8 cellular contexts compared by ENCODE assay signal in the genomic region with DNA sequence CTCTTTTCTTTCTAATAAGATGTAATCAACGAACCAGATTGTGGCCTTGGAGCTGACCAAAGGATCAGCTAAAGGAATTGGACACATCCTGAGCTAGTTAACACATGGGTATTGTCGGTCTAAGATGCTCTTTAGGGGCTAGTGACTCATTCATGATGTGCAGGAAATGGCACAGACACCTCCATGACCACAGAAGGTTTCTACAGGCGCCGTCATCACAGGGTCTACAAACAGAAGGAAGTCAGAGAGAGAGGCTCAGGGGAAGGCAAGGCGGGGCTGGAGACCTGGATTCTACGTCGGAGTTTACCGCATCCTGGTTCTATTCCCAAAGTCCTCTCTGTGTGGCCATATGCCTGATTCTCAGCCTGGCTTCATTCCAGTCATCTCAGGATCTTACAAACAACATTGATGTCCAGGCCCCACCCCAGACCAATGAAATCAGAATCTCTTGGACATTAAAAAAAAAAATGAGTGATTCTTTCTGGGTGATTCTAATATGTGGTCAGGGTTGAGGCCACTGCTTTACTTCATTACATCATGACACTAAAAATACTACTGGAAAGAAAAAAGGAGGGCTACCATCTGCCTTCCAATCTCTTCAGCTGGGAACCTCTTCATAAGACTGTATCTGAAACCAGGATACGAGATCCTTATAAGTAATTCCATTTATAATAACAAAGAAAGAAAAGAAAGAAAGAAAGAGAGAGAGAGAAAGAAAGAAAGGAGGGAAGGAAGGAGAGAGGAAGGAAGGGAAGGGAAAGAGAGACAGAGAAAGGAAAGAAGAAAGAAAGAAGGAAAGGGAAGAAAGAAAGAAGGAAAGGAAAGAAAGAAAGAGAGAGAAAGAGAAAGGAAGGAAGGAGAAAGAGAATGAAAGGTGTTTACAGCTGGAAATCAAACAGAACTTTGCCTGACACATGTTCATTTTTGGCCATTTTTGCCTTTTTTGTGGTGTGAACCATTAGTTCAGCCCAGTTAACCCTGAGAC. TPM values are rescaled to one million over a fixed set of nuclear protein-coding genes. Genes with fewer than 3 reads are reported as not detected.
DNase-seq lines count a peak whose midpoint lies in the region; ATAC-seq, FAIRE-seq and TF ChIP-seq lines count a peak whose summit lies in the region.

No MANE protein-coding gene starts in this region.

- intact Hi-C loops in PC-9 (cut with micrococcal nuclease; ENCODE audit: unreplicated experiment) = no loop called here

- peaks cover 41% of the 10 kb centered on the region for H3K4me1 Mint-ChIP-seq in astrocyte (ENCODE audit: low read depth, unreplicated experiment)

- H3K27me3 Mint-ChIP-seq in astrocyte (ENCODE audit: low read depth, unreplicated experiment) = no peaks in the 10 kb centered on the region

- CTCF ChIA-PET in PC-9 (lab: Charles Lee) = no interaction called here

- no peaks in the 10 kb centered on the region for H4K20me1 ChIP-seq in astrocyte (ENCODE audit: insufficient read depth, low read length)
- H4K20me1 ChIP-seq in PC-9 (ENCODE audit: insufficient read depth) = no peaks in the 10 kb centered on the region

- H2AFZ ChIP-seq in astrocyte (ENCODE audit: low read depth, low read length) (no peak overlapping the region), neuronal stem cell (ENCODE audit: low read length) (no peak overlapping the region), PC-9 (no peak overlapping the region)

- BruUV-seq in PC-9 (replicated peaks; lab: Mats Ljungman, UMichigan) = no TSS peak

- H3K27ac ChIP-seq in astrocyte (ENCODE audit: low read depth, low read length) = peak overlapping the region; percentile 75
- H3K27ac ChIP-seq in neuronal stem cell (replicated peaks; ENCODE audit: low read length) = no peak overlapping the region
- H3K27ac ChIP-seq in PC-9 = no peak overlapping the region

- H3K4me1 ChIP-seq in astrocyte (ENCODE audit: insufficient read depth, low read length) (peaks cover 34% of the 10 kb centered on the region), neuronal stem cell (ENCODE audit: control insufficient read depth in 2 of 2, insufficient read depth in 1 of 2, low read depth in 1 of 2, low read length in 2 of 2) (no peaks in the 10 kb centered on the region), PC-9 (replicated peaks; ENCODE audit: insufficient read depth) (no peaks in the 10 kb centered on the region)

- H3K4ac ChIP-seq in neuronal stem cell (ENCODE audit: low read length) = no peak overlapping the region

- no peaks in the 10 kb centered on the region for H3K79me1 ChIP-seq in neuronal stem cell (ENCODE audit: low read depth, low read length)

- H3K4me3 ChIP-seq in astrocyte (ENCODE audit: insufficient read depth, low read depth, low read length) (no peak overlapping the region), neuronal stem cell (ENCODE audit: low read length in 2 of 2) (no peak overlapping the region), PC-9 (no peak overlapping the region)

- no peak overlapping the region for H2BK5ac ChIP-seq in neuronal stem cell (ENCODE audit: low read length)

- no peak overlapping the region for H2BK12ac ChIP-seq in neuronal stem cell (ENCODE audit: low read length)

- no peak overlapping the region for H3K14ac ChIP-seq in neuronal stem cell (ENCODE audit: low read length)

- peak; percentile 93 for FAIRE-seq in astrocyte (lab: Jason Lieb, UNC)

- ATAC-seq in GM18502 (IDR thresholded peaks at IDR 0.05; ENCODE audit: poor library complexity, unreplicated experiment) (peak; percentile 82), HG02938 (IDR thresholded peaks at IDR 0.05; ENCODE audit: unreplicated experiment) (peak; percentile 82)

- H2BK15ac ChIP-seq in neuronal stem cell (ENCODE audit: low read length) = no peak overlapping the region

- H4K8ac ChIP-seq in neuronal stem cell (ENCODE audit: low read depth, low read length) = no peak overlapping the region

- peak overlapping the region; percentile 1 for H3K4me3 Mint-ChIP-seq in astrocyte (ENCODE audit: unreplicated experiment)

- H3K23ac ChIP-seq in neuronal stem cell (ENCODE audit: low read depth, low read length, poor library complexity) = no peak overlapping the region

- H3K18ac ChIP-seq in neuronal stem cell (ENCODE audit: low read length) = no peak overlapping the region

- H3F3A ChIP-seq in PC-9 (ENCODE audit: insufficient read depth, low read depth) = no peaks in the 10 kb centered on the region

- peak overlapping the region; percentile 99 for H3K27ac Mint-ChIP-seq in astrocyte (ENCODE audit: unreplicated experiment)

- H3K27me3 ChIP-seq in astrocyte (ENCODE audit: insufficient read depth, low read length) (no peaks in the 10 kb centered on the region), neuronal stem cell (ENCODE audit: control insufficient read depth in 3 of 3, insufficient read depth in 3 of 3, low read depth in 1 of 3, low read length in 3 of 3) (no peaks in the 10 kb centered on the region), PC-9 (ENCODE audit: insufficient read depth, low read depth) (peaks cover 4% of the 10 kb centered on the region; the same call in 1 of the 2 replicates)

- peak; percentile 46 for DNase-seq in T follicular helper cell (ENCODE audit: low read depth)
- DNase-seq in astrocyte (ENCODE audit: low read depth) = peak; percentile 100
- DNase-seq in stimulated activated CD4-positive, alpha-beta T cell treated with anti-CD3 and anti-CD28 coated beads, Interleukin-1b, Interleukin-23, amount 100 ng/mL, for 4 hours (ENCODE audit: low read depth in 2 of 2) = peak; percentile 19 to 57
- no peak for DNase-seq in neuronal stem cell (ENCODE audit: low spot score)
- DNase-seq in HT-29 (ENCODE audit: low spot score) = no peak
- no peak for DNase-seq in PC-9

- H3K9ac ChIP-seq in astrocyte (ENCODE audit: low read length) (peak overlapping the region; percentile 52), neuronal stem cell (ENCODE audit: low read depth, low read length, poor library complexity) (no peak overlapping the region)

- no peaks in the 10 kb centered on the region for H3K79me2 ChIP-seq in astrocyte (ENCODE audit: insufficient read depth, low read length)
- H3K79me2 ChIP-seq in PC-9 (ENCODE audit: low read depth) = no peaks in the 10 kb centered on the region

- no peak overlapping the region for H2AK5ac ChIP-seq in neuronal stem cell (ENCODE audit: low read depth, low read length)

- H3K9me3 ChIP-seq in astrocyte (ENCODE audit: insufficient read depth, low read depth, low read length) (no peaks in the 10 kb centered on the region), neuronal stem cell (replicated peaks in 1 of 2; ENCODE audit: control insufficient read depth in 2 of 2, insufficient read depth in 1 of 2, low read depth in 1 of 2, low read length in 2 of 2) (no peaks in the 10 kb centered on the region), PC-9 (ENCODE audit: insufficient read depth, low read depth) (no peaks in the 10 kb centered on the region)

- H3K36me3 ChIP-seq in astrocyte (ENCODE audit: insufficient read depth, low read length) = no peaks in the 10 kb centered on the region
- no peaks in the 10 kb centered on the region for H3K36me3 ChIP-seq in neuronal stem cell (replicated peaks in 1 of 2; ENCODE audit: control insufficient read depth in 2 of 2, insufficient read depth in 2 of 2, low read length in 2 of 2)
- H3K36me3 ChIP-seq in PC-9 (ENCODE audit: low read depth) = no peaks in the 10 kb centered on the region

- H3K9me3 Mint-ChIP-seq in astrocyte (ENCODE audit: unreplicated experiment) = peaks cover 2% of the 10 kb centered on the region

- POLR2A ChIA-PET in PC-9 (lab: Charles Lee; ENCODE audit: unreplicated experiment) = no interaction called here

- H4K91ac ChIP-seq in neuronal stem cell (ENCODE audit: low read depth, low read length, poor library complexity) = no peak overlapping the region

- TF ChIP-seq CTCF in astrocyte (IDR thresholded peaks at IDR 0.05; ENCODE audit: insufficient read depth, low read depth, low read length) (no peak), PC-9 (conservative IDR thresholded peaks at IDR 0.05) (no peak)

- H3K4me2 ChIP-seq in astrocyte (ENCODE audit: low read length) = peak overlapping the region; percentile 4
- no peak overlapping the region for H3K4me2 ChIP-seq in neuronal stem cell (ENCODE audit: insufficient read depth, low read length, poor library complexity, severe bottlenecking)
- no peak overlapping the region for H3K4me2 ChIP-seq in PC-9

- peaks cover 1% of the 10 kb centered on the region for H3K36me3 Mint-ChIP-seq in astrocyte (ENCODE audit: low read depth, unreplicated experiment)

- WGBS in neuronal stem cell (ENCODE audit: extremely low coverage in 2 of 2, insufficient read length in 2 of 2, insufficient replicate concordance in 1 of 2), 2 donors = no CpG with 5 or more reads among the region's 9 CpGs

- H2BK120ac ChIP-seq in neuronal stem cell (ENCODE audit: low read depth, low read length) = no peak overlapping the region

- no peaks in the 10 kb centered on the region for H3K9me2 ChIP-seq in PC-9 (ENCODE audit: insufficient read depth)

RNA-seq across cellular contexts. Expression of gene KCNJ15, which starts 11.6 kb away (rescaled TPM):
- total RNA-seq in astrocyte (1.8 and 2.2 TPM in 2 replicates), PC-9 (2021) (not detected in 2 replicates)
- polyA plus RNA-seq in neuronal stem cell (2013, experiment 1 of 2) = 0.07 TPM
- polyA plus RNA-seq in neuronal stem cell (2013, experiment 2 of 2) = not detected
- not detected in 2 replicates for total RNA-seq in HT-29 (2014; rRNA removed; shearing (Covaris generic))

Comparison
In these comparisons a context has a peak if more than half of its experiments do, and no peak if none do; other contexts are left out.
1. DNase-seq: peak in T follicular helper cell (single experiment), astrocyte (single experiment) and stimulated activated CD4-positive, alpha-beta T cell treated with anti-CD3 and anti-CD28 coated beads, Interleukin-1b, Interleukin-23, amount 100 ng/mL, for 4 hours (2 of 2); none in neuronal stem cell (single experiment), HT-29 (single experiment) and PC-9 (0 of 2).